In the genomic region with DNA sequence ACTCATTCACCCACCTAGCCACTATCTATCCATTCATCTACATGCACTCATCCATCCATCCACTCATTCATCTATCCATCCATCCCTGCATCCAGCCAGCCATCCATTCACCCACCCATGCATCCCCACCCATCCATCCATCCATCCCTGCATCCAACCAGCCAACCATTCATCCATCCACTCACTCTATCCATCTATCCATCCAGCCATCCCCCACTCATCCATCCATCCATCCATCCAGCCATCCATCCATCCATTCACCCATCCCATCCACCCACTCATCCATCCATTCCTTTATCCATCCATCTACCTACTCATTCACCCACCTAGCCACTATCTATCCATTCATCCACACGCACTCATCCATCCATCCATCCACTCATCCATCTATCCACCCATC, we compare ENCODE assay signal across 22 cellular contexts.
DNase-seq lines count a peak whose midpoint lies in the region; ATAC-seq, FAIRE-seq and TF ChIP-seq lines count a peak whose summit lies in the region.
"Had no signal": no experiment of that assay in that cellular context is flagged by ENCODE, and none has a peak within 500 bp of the region (broad histone marks: within the 10 kb centered on the region; RNA-seq: fewer than 3 reads in every experiment).

No MANE protein-coding gene starts in this region.

- no peak overlapping the region for H2BK20ac ChIP-seq in IMR-90 (ENCODE audit: low read depth, low read length)

- H3K9me2 ChIP-seq in hepatocyte (replicated peaks; ENCODE audit: insufficient read depth): no peaks in the 10 kb centered on the region

- no peak overlapping the region for H3K56ac ChIP-seq in IMR-90 (ENCODE audit: extremely low read depth, insufficient read depth, low read length)

- no peak overlapping the region for H4K8ac ChIP-seq in IMR-90 (ENCODE audit: low read depth in 2 of 2, low read length in 2 of 2)

- no peaks in the 10 kb centered on the region for H3K79me2 ChIP-seq in hepatocyte

- H2BK5ac ChIP-seq in IMR-90 (ENCODE audit: low read depth, low read length, poor library complexity, severe bottlenecking): peak overlapping the region; percentile 50

- no peak overlapping the region for H3K23ac ChIP-seq in IMR-90 (ENCODE audit: low read depth, low read length)

- no peaks in the 10 kb centered on the region; the same call in 1 of the 2 replicates for H3K27me3 ChIP-seq in IMR-90 (ENCODE audit: control insufficient read depth, insufficient read depth, low read length)
- peaks cover 6% of the 10 kb centered on the region for H3K27me3 ChIP-seq in hepatocyte

- H3K4me1 ChIP-seq in HEK293 (ENCODE audit: control insufficient read depth, insufficient read depth, low read length) (no peaks in the 10 kb centered on the region), IMR-90 (ENCODE audit: control insufficient read depth, insufficient read depth, low read length) (no peaks in the 10 kb centered on the region), hepatocyte (ENCODE audit: insufficient read depth) (no peaks in the 10 kb centered on the region)

- no peaks in the 10 kb centered on the region for H3K9me1 ChIP-seq in IMR-90 (ENCODE audit: insufficient read depth, low read length)

- H3K9me3 ChIP-seq in HEK293 (ENCODE audit: control insufficient read depth, insufficient read depth, low read depth, low read length) (no peaks in the 10 kb centered on the region), IMR-90 (ENCODE audit: control insufficient read depth, insufficient read depth, low read length) (peaks cover 7% of the 10 kb centered on the region), hepatocyte (ENCODE audit: low read depth) (no peaks in the 10 kb centered on the region)

- FAIRE-seq in urothelium cell line (lab: Jason Lieb, UNC): peak; percentile 17
- FAIRE-seq: A549, GM12878, GM12892, GM18507 had no signal

- H3K4me3 ChIP-seq in HEK293 (ENCODE audit: low read depth, low read length): no peak overlapping the region
- no peak overlapping the region for H3K4me3 ChIP-seq in IMR-90 (ENCODE audit: insufficient read depth, low read depth, low read length)
- H3K4me3 ChIP-seq in hepatocyte: no peak overlapping the region
- H3K4me3 ChIP-seq: A549; BLaER1 treated with 17β-estradiol and CSF1 and Interleukin-3, amounts not matched to agents 10 nM and 100 nM; GM12878 had no signal

- no peak overlapping the region for H2BK120ac ChIP-seq in IMR-90 (ENCODE audit: low read depth, low read length)

- H4K20me1 ChIP-seq in IMR-90 (ENCODE audit: insufficient read depth, low read length) (no peaks in the 10 kb centered on the region), hepatocyte (ENCODE audit: insufficient read depth, poor library complexity, severe bottlenecking) (no peaks in the 10 kb centered on the region)
- H4K20me1 ChIP-seq: BLaER1 treated with 17β-estradiol and CSF1 and Interleukin-3, amounts not matched to agents 10 nM and 100 nM had no signal

- TF ChIP-seq POLR2A in IMR-90 (IDR thresholded peaks at IDR 0.05; ENCODE audit: low read depth, low read length): no peak

- in situ Hi-C loops in IMR-90 (cut with MboI; ENCODE audit: low sequenced_read_pairs): no loop called here

- TF ChIP-seq CTCF in HEK293 (tag by site-specific recombination; IDR thresholded peaks at IDR 0.05) (no peak), IMR-90 (conservative IDR thresholded peaks at IDR 0.05; ENCODE audit: low read depth, low read length) (no peak), hepatocyte (IDR thresholded peaks at IDR 0.05; ENCODE audit: poor library complexity) (no peak)

- 86% methylated on average over 1 of the region's 1 CpG; no CpG with 5 or more reads in 1 of the 2 experiments for WGBS in IMR-90 (ENCODE audit: extremely low coverage in 2 of 2, insufficient read length in 1 of 2), 2 experiments
- WGBS in hepatocyte (ENCODE audit: low lambda C conversion rate, missing lambda C conversion rate): 100% methylated on average over 1 of the region's 1 CpG

- H2AK9ac ChIP-seq in IMR-90 (replicated peaks; ENCODE audit: low read depth, low read length, poor library complexity): no peak overlapping the region

- H3K4me2 ChIP-seq in IMR-90 (ENCODE audit: low read depth, low read length) (no peak overlapping the region), hepatocyte (no peak overlapping the region)
- H3K4me2 ChIP-seq: A549 had no signal

- H3K27ac ChIP-seq in HEK293 (ENCODE audit: extremely low read depth, low read depth, low read length): no peak overlapping the region
- no peak overlapping the region for H3K27ac ChIP-seq in IMR-90 (ENCODE audit: insufficient read depth, low read length)
- no peak overlapping the region for H3K27ac ChIP-seq in hepatocyte
- H3K27ac ChIP-seq: 22Rv1; A549; BLaER1 treated with 17β-estradiol and CSF1 and Interleukin-3, amounts not matched to agents 10 nM and 100 nM; C4-2B had no signal

- intact Hi-C loops in IMR-90 (cut with micrococcal nuclease): no loop called here

- CTCF ChIA-PET in HEK293 (lab: Yijun Ruan, JAX) (no interaction called here), IMR-90 (lab: Yijun Ruan, JAX) (no interaction called here)

- dilution Hi-C loops in IMR-90 (cut with HindIII; ENCODE audit: low sequenced_read_pairs, unreplicated experiment): no loop called here

- H4K5ac ChIP-seq in IMR-90 (ENCODE audit: low read depth, low read length): no peak overlapping the region

- H2AK5ac ChIP-seq in IMR-90 (ENCODE audit: low read depth, low read length): no peak overlapping the region

- no peak overlapping the region for H3K18ac ChIP-seq in IMR-90 (ENCODE audit: low read depth, low read length)

- no peak overlapping the region for H2AFZ ChIP-seq in IMR-90 (replicated peaks; ENCODE audit: low read length, poor library complexity)
- no peak overlapping the region for H2AFZ ChIP-seq in hepatocyte

- no peak overlapping the region for H3K4ac ChIP-seq in IMR-90 (ENCODE audit: low read depth, low read length)

- no peak for TF ChIP-seq RAD21 in IMR-90 (IDR thresholded peaks at IDR 0.05; ENCODE audit: low read length)

- no peak overlapping the region for H3K14ac ChIP-seq in IMR-90 (replicated peaks; ENCODE audit: low read depth, low read length)

- no peaks in the 10 kb centered on the region for H3K79me1 ChIP-seq in IMR-90 (ENCODE audit: low read depth in 1 of 2, low read length in 2 of 2)

- no peak overlapping the region for H2BK15ac ChIP-seq in IMR-90 (ENCODE audit: low read depth, low read length)

- no TSS peak for BruUV-seq in IMR-90 (replicated peaks; lab: Mats Ljungman, UMichigan)

- H3K36me3 ChIP-seq in HEK293 (ENCODE audit: control insufficient read depth in 2 of 2, insufficient read depth in 1 of 2, low read length in 2 of 2) (no peaks in the 10 kb centered on the region), IMR-90 (ENCODE audit: control insufficient read depth, insufficient read depth, low read length) (no peaks in the 10 kb centered on the region), hepatocyte (replicated peaks; ENCODE audit: insufficient read depth, low read depth) (no peaks in the 10 kb centered on the region)
- H3K36me3 ChIP-seq: BLaER1 treated with 17β-estradiol and CSF1 and Interleukin-3, amounts not matched to agents 10 nM and 100 nM had no signal

- no peak overlapping the region for H3K9ac ChIP-seq in IMR-90 (ENCODE audit: low read depth, low read length)
- H3K9ac ChIP-seq: BLaER1 treated with 17β-estradiol and CSF1 and Interleukin-3, amounts not matched to agents 10 nM and 100 nM had no signal

- ATAC-seq in IMR-90 (ENCODE audit: low read depth) (no peak), HG03095 (IDR thresholded peaks at IDR 0.05; ENCODE audit: unreplicated experiment) (no peak)
- ATAC-seq: CD8-positive, alpha-beta T cell; GM12878 had no signal

- DNase-seq in IMR-90 (no peak), urothelium cell line (ENCODE audit: low spot score) (no peak), hepatocyte (ENCODE audit: low spot score) (no peak)
- DNase-seq: AML-193; CD4-positive, alpha-beta T cell; DMS 273 treated with DMSO at 0.1 percent for 48 hours; DMS153; DMS53; DMS79; DND-41; EL; GDM1 had no signal

- no peak overlapping the region for H4K91ac ChIP-seq in IMR-90 (ENCODE audit: insufficient read depth, low read depth, low read length)

- POLR2A ChIA-PET in HEK293 (lab: Yijun Ruan, JAX): no interaction called here
- POLR2A ChIA-PET in IMR-90 (lab: Charles Lee; ENCODE audit: unreplicated experiment): no interaction called here

TF ChIP-seq in HEK293, 187 proteins besides CTCF, POLR2A, EP300 and RAD21:
- peak; percentile 7; the same call in 1 of the 2 replicates for TF ChIP-seq ZNF544 (tag by site-specific recombination; IDR thresholded peaks at IDR 0.05)
- no peak for TF ChIP-seq ZNF341 (tag by site-specific recombination; IDR thresholded peaks at IDR 0.05; ENCODE audit: low read depth)
- TF ChIP-seq ZNF366 (tag by site-specific recombination; conservative IDR thresholded peaks at IDR 0.05): peak; percentile 90
- TF ChIP-seq ZNF521 (tag by site-specific recombination; IDR thresholded peaks at IDR 0.05): 0 out of 2 replicates have a peak, but pooled peaks have one; percentile 77

TF ChIP-seq in IMR-90, 13 proteins besides CTCF, POLR2A, EP300 and RAD21:
- TF ChIP-seq, protein P1, sequence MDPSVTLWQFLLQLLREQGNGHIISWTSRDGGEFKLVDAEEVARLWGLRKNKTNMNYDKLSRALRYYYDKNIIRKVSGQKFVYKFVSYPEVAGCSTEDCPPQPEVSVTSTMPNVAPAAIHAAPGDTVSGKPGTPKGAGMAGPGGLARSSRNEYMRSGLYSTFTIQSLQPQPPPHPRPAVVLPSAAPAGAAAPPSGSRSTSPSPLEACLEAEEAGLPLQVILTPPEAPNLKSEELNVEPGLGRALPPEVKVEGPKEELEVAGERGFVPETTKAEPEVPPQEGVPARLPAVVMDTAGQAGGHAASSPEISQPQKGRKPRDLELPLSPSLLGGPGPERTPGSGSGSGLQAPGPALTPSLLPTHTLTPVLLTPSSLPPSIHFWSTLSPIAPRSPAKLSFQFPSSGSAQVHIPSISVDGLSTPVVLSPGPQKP (IDR thresholded peaks at IDR 0.05; ENCODE audit: borderline replicate concordance, low read depth, low read length): no peak
- TF ChIP-seq, protein P2, sequence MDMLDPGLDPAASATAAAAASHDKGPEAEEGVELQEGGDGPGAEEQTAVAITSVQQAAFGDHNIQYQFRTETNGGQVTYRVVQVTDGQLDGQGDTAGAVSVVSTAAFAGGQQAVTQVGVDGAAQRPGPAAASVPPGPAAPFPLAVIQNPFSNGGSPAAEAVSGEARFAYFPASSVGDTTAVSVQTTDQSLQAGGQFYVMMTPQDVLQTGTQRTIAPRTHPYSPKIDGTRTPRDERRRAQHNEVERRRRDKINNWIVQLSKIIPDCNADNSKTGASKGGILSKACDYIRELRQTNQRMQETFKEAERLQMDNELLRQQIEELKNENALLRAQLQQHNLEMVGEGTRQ (IDR thresholded peaks at IDR 0.05; ENCODE audit: low read depth, low read length): no peak
- no peak for TF ChIP-seq RFX5 (IDR thresholded peaks at IDR 0.05; ENCODE audit: low read depth, low read length)
